Comparison of ENCODE assay signal across 32 cellular contexts in genomic region chr6:7730411-7730810, GRCh38. TPM values are rescaled to one million over a fixed set of nuclear protein-coding genes. Genes with fewer than 3 reads are reported as not detected.
A peak's percentile ranks its signal among the peaks of the same experiment; 100 is the strongest.
DNase-seq lines count a peak whose midpoint lies in the region; ATAC-seq and TF ChIP-seq lines count a peak whose summit lies in the region.
"Had no signal": no experiment of that assay in that cellular context is flagged by ENCODE, and none has a peak within 500 bp of the region (broad histone marks: within the 10 kb centered on the region; RNA-seq: fewer than 3 reads in every experiment).

No MANE protein-coding gene starts in this region.

- intact Hi-C loops in PC-3 (cut with micrococcal nuclease), result loop anchor here (5.0 kb wide), 1 partner anchor 37 kb away; no protein-coding TSS in a partner anchor

- peaks cover 38% of the 10 kb centered on the region for H3K27me3 ChIP-seq in SK-N-SH (ENCODE audit: insufficient read depth)
- H3K27me3 ChIP-seq in PC-3 (ENCODE audit: low read length), result peaks cover 24% of the 10 kb centered on the region
- peaks cover 31% of the 10 kb centered on the region for H3K27me3 ChIP-seq in skeletal muscle satellite cell (ENCODE audit: control insufficient read depth, insufficient read depth, low read length)

- no peak overlapping the region for H3K4me3 ChIP-seq in SK-N-SH (ENCODE audit: low read depth in 2 of 2, low read length in 1 of 2)
- peak overlapping the region; percentile 38; the same call in 1 of the 2 replicates for H3K4me3 ChIP-seq in PC-3 (ENCODE audit: low read length)
- no peak overlapping the region for H3K4me3 ChIP-seq in skeletal muscle satellite cell (ENCODE audit: low read length)
- H3K4me3 ChIP-seq: mucosa of descending colon, SK-N-MC, skin epidermis, transverse colon had no signal

- CTCF ChIA-PET in SK-N-SH (lab: Yijun Ruan, JAX), result interaction anchor here (0.8 kb wide), 1 partner anchor 274 kb away, joined by 3 read pairs; no protein-coding TSS in a partner anchor
- CTCF ChIA-PET in PC-3 (lab: Charles Lee), result no interaction called here

- H3K4me1 ChIP-seq in SK-N-SH (ENCODE audit: control insufficient read depth in 1 of 2, insufficient read depth in 2 of 2, low read depth in 1 of 2, low read length in 1 of 2), result peaks cover 7 to 8% of the 10 kb centered on the region in 2 experiments; a peak in 2 of 4 replicates
- peaks cover 55% of the 10 kb centered on the region for H3K4me1 ChIP-seq in PC-3 (ENCODE audit: insufficient read depth, low read length)
- peaks cover 43% of the 10 kb centered on the region for H3K4me1 ChIP-seq in skeletal muscle satellite cell (ENCODE audit: control insufficient read depth, insufficient read depth, low read length)

- H3K9ac ChIP-seq in SK-N-SH, result no peak overlapping the region
- H3K9ac ChIP-seq in PC-3 (ENCODE audit: low read length), result no peak overlapping the region
- no peak overlapping the region for H3K9ac ChIP-seq in skeletal muscle satellite cell (ENCODE audit: low read depth, low read length)

- no peak overlapping the region for H2AFZ ChIP-seq in SK-N-SH (ENCODE audit: low read depth)
- H2AFZ ChIP-seq in PC-3 (ENCODE audit: low read length), result peak overlapping the region; percentile 53; the same call in 1 of the 2 replicates

- TF ChIP-seq RAD21 in SK-N-SH (IDR thresholded peaks at IDR 0.05; ENCODE audit: low read length), result no peak

- H3K9me2 ChIP-seq in SK-N-SH (no peaks in the 10 kb centered on the region), PC-3 (replicated peaks; ENCODE audit: low read length) (no peaks in the 10 kb centered on the region)

- no peaks in the 10 kb centered on the region for H3K79me2 ChIP-seq in SK-N-SH (ENCODE audit: insufficient read depth)
- H3K79me2 ChIP-seq in PC-3 (ENCODE audit: low read length), result no peaks in the 10 kb centered on the region

- H3F3A ChIP-seq in SK-N-SH (replicated peaks; ENCODE audit: insufficient read depth), result no peaks in the 10 kb centered on the region
- peaks cover 5% of the 10 kb centered on the region for H3F3A ChIP-seq in PC-3 (ENCODE audit: low read length, unreplicated experiment)

- TF ChIP-seq EP300 in SK-N-SH (IDR thresholded peaks at IDR 0.05; ENCODE audit: borderline replicate concordance in 1 of 2, low read depth in 1 of 2, low read length in 1 of 2), result no peak

- H3K4me2 ChIP-seq in SK-N-SH (0 out of 2 replicates have a peak overlapping the region, but pooled peaks have one; percentile 2), PC-3 (ENCODE audit: low read length) (peak overlapping the region; percentile 96), skeletal muscle satellite cell (ENCODE audit: low read length) (peak overlapping the region; percentile 45)

- H3K36me3 ChIP-seq in SK-N-SH (replicated peaks in 1 of 2; ENCODE audit: control insufficient read depth in 1 of 2, insufficient read depth in 2 of 2, low read length in 1 of 2) (no peaks in the 10 kb centered on the region), PC-3 (ENCODE audit: low read depth, low read length) (no peaks in the 10 kb centered on the region), skeletal muscle satellite cell (ENCODE audit: insufficient read depth, low read length) (no peaks in the 10 kb centered on the region)
- H3K36me3 ChIP-seq: BE2C, transverse colon had no signal

- no peak for ATAC-seq in SK-N-SH treated with all-trans-retinoic acid at 6 μM for 48 hours
- ATAC-seq in PC-3, result no peak
- ATAC-seq in HG03342 (IDR thresholded peaks at IDR 0.05; ENCODE audit: unreplicated experiment), result no peak
- ATAC-seq: mucosa of descending colon; natural killer cell treated with Interleukin-12 subunit alpha and Interleukin-12 subunit beta and Interleukin-15 and Interleukin-18, amount 100 ng/mL, for 72 hours; stimulated activated naive CD8-positive, alpha-beta T cell treated with anti-CD3 and anti-CD28 coated beads, Interleukin-15, amount 100 ng/mL, for 72 hours had no signal

- H3K9me3 ChIP-seq in SK-N-SH, result no peaks in the 10 kb centered on the region
- H3K9me3 ChIP-seq in PC-3 (ENCODE audit: low read length), result no peaks in the 10 kb centered on the region
- no peaks in the 10 kb centered on the region for H3K9me3 ChIP-seq in skeletal muscle satellite cell (replicated peaks; ENCODE audit: low read length)
- H3K9me3 ChIP-seq: BE2C, mucosa of descending colon, transverse colon had no signal

- POLR2A ChIA-PET in SK-N-SH (lab: Yijun Ruan, JAX) (no interaction called here), PC-3 (lab: Charles Lee; ENCODE audit: unreplicated experiment) (no interaction called here)

- WGBS in SK-N-SH (ENCODE audit: low lambda C conversion rate), result 74% methylated on average over 2 of the region's 2 CpGs

- BruUV-seq in PC-3 (replicated peaks; lab: Mats Ljungman, UMichigan), result no TSS peak

- H3K27ac ChIP-seq in SK-N-SH (ENCODE audit: low read depth in 2 of 2, low read length in 1 of 2) (no peak overlapping the region), PC-3 (ENCODE audit: low read length) (peak overlapping the region; percentile 67), epithelial cell of prostate (peak overlapping the region; percentile 73)
- H3K27ac ChIP-seq: dorsolateral prefrontal cortex, SK-N-MC, transverse colon had no signal

- TF ChIP-seq CTCF in SK-N-SH (IDR thresholded peaks at IDR 0.05) (no peak), PC-3 (conservative IDR thresholded peaks at IDR 0.05; ENCODE audit: low read depth, low read length) (no peak)

- DNase-seq in SK-N-SH, result no peak
- no peak for DNase-seq in PC-3
- DNase-seq in epithelial cell of prostate (ENCODE audit: low read depth, low spot score), result no peak
- no peak for DNase-seq in HCEC 1CT
- DNase-seq in stimulated activated CD4-positive, alpha-beta T cell treated with anti-CD3 and anti-CD28 coated beads, Interleukin-4, amount 100 ng/mL, for 4 hours, result no peak
- DNase-seq: activated CD4-positive, alpha-beta T cell treated with anti-CD3 and anti-CD28 coated beads for 4 hours; activated gamma-delta T cell; activated naive CD8-positive, alpha-beta T cell treated with anti-CD3 and anti-CD28 coated beads, Interleukin-2, amount 10 ng/mL, durations not matched to agents 7 days and 5 days; activated T-cell treated with anti-CD3 and anti-CD28 coated beads, Interleukin-2, amount 50 U/mL, for 1 hour; BE2C; CD8-positive, alpha-beta memory T cell; cerebellar nuclear complex; DMS153; dorsolateral prefrontal cortex; KBM-7; mucosa of descending colon; NCI-H1048; NCI-H187; NCI-H2171 treated with DMSO at 0.1 percent for 48 hours; NCI-H524 treated with DMSO at 0.1 percent for 48 hours; stimulated activated CD8-positive, alpha-beta memory T cell treated with anti-CD3 and anti-CD28 coated beads, Interleukin-4, amount 100 ng/mL, for 48 hours; stimulated activated naive CD8-positive, alpha-beta T cell treated with anti-CD3 and anti-CD28 coated beads, Interleukin-15, amount 100 ng/mL, for 72 hours; transverse colon had no signal

- no peaks in the 10 kb centered on the region for H4K20me1 ChIP-seq in SK-N-SH (ENCODE audit: insufficient read depth)
- no peaks in the 10 kb centered on the region for H4K20me1 ChIP-seq in PC-3 (ENCODE audit: low read length)

TF ChIP-seq in SK-N-SH, 30 proteins besides CTCF, POLR2A, EP300 and RAD21 (continues in another document):
- no peak for TF ChIP-seq FOSL2 (IDR thresholded peaks at IDR 0.05; ENCODE audit: borderline replicate concordance, low read depth)
- no peak for TF ChIP-seq TEAD4 (IDR thresholded peaks at IDR 0.05; ENCODE audit: borderline replicate concordance, insufficient read depth)
- TF ChIP-seq FOXJ3 (CRISPR knock-in tag; IDR thresholded peaks at IDR 0.05), result no peak
- no peak for TF ChIP-seq YY1 (IDR thresholded peaks at IDR 0.05; ENCODE audit: low read depth)
- no peak for TF ChIP-seq ZBTB33 (IDR thresholded peaks at IDR 0.05; ENCODE audit: borderline replicate concordance, low read depth)

TF ChIP-seq in SK-N-SH treated with all-trans-retinoic acid at 6 μM for 48 hours, 23 proteins besides CTCF, POLR2A, EP300 and RAD21 (continues in another document):
- no peak for TF ChIP-seq ZNF70 (CRISPR knock-in tag; IDR thresholded peaks at IDR 0.05)
- TF ChIP-seq ZC3H10 (CRISPR knock-in tag; IDR thresholded peaks at IDR 0.05), result no peak
- TF ChIP-seq TOX (CRISPR knock-in tag; IDR thresholded peaks at IDR 0.05; ENCODE audit: borderline replicate concordance), result no peak
- no peak for TF ChIP-seq ARNTL (CRISPR knock-in tag; IDR thresholded peaks at IDR 0.05; ENCODE audit: borderline replicate concordance, low read depth)
- TF ChIP-seq POU6F1 (CRISPR knock-in tag; IDR thresholded peaks at IDR 0.05; ENCODE audit: borderline replicate concordance, low read depth), result no peak

RNA-seq across cellular contexts. Expression of gene BMP6, which starts 4.5 kb away (rescaled TPM):
- polyA plus RNA-seq in SK-N-SH (2012; rRNA removed), result 0.03 TPM in 1 of 2 replicates, not detected in the other
- 0.03 TPM in 2 replicates for polyA plus RNA-seq in SK-N-SH (2012; cell fraction: cytosol; rRNA removed)
- not detected in 2 replicates for polyA plus RNA-seq in SK-N-SH (2012; cell fraction: nucleus; rRNA removed)
- 0.15 and 1.3 TPM in 2 replicates for total RNA-seq in PC-3 (2014; rRNA removed)
- 5.3 and 8.7 TPM in 2 replicates for total RNA-seq in skeletal muscle satellite cell (2012; rRNA removed)
- total RNA-seq: activated naive CD8-positive, alpha-beta T cell treated with anti-CD3 and anti-CD28 coated beads, Interleukin-2, amount 10 ng/mL, durations not matched to agents 7 days and 5 days; CD8-positive, alpha-beta memory T cell; HT-29; natural killer cell treated with Interleukin-12 subunit alpha and Interleukin-12 subunit beta and Interleukin-15 and Interleukin-18, amount 100 ng/mL, for 72 hours; RPMI7951; T-helper 2 cell treated with Interferon-gamma antibody and Interleukin-4, amounts not matched to agents 100 ng/mL and 5 ng/mL, for 36 hours had no signal
- polyA plus RNA-seq: CD8-positive, alpha-beta memory T cell had no signal

Comparison
In these comparisons a context has a peak if more than half of its experiments do, and no peak if none do; other contexts are left out.
1. H3K27ac ChIP-seq: peak in PC-3 (single experiment) and epithelial cell of prostate (single experiment); none in SK-N-SH (0 of 2).
2. H3K4me2 ChIP-seq: peak in every context shown above with its lines; median percentile 96 in PC-3; 45 in skeletal muscle satellite cell; 2 in SK-N-SH.